ENCODE assay signal across 1 cellular context in the genomic region with DNA sequence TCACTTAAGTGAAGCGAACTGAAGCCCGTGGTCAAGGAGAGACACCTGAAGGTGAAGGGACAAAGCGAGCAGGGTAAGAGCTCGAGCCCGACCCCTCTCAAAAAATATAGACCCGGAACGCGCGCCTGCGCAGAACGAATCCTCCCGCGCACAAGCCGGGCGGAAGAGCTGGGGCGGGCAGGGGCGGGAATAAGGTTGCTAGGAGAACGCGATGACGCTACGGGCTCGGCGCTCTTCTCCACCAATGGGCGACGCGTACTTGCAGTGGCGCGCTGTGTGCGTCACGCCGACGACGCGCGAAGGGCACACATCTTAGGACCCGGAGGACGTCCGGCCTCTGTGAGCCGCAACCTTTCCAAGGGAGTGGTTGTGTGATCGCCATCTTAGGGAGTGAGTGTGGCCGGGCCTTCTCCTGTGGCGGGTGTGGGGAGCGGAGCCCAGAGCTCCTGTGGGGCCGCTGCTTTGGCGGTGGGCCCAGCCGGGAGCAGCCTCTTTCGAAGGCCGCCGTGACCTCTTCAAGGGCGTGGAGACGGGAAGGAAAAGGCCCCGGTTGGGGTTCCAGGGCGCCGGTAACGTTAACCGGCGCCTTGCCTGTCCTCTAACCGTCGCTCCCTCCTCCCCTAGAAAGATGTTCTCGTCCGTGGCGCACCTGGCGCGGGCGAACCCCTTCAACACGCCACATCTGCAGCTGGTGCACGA.
A peak's percentile ranks its signal among the peaks of the same experiment; 100 is the strongest.
TF ChIP-seq lines count a peak whose summit lies in the region.

A gene (plus strand): TSS at position 336 of the 699 bp plus-strand sequence. CDS start 293 bp downstream, at position 629.

TF ChIP-seq in K562, 482 proteins besides CTCF, POLR2A, EP300 and RAD21 (continued from another document and continues in another):
- TF ChIP-seq WHSC1 (IDR thresholded peaks at IDR 0.05; ENCODE audit: low read length) = no peak
- peak; percentile 96 for TF ChIP-seq ZFX (CRISPR knock-in tag; IDR thresholded peaks at IDR 0.05)
- TF ChIP-seq, protein P1, sequence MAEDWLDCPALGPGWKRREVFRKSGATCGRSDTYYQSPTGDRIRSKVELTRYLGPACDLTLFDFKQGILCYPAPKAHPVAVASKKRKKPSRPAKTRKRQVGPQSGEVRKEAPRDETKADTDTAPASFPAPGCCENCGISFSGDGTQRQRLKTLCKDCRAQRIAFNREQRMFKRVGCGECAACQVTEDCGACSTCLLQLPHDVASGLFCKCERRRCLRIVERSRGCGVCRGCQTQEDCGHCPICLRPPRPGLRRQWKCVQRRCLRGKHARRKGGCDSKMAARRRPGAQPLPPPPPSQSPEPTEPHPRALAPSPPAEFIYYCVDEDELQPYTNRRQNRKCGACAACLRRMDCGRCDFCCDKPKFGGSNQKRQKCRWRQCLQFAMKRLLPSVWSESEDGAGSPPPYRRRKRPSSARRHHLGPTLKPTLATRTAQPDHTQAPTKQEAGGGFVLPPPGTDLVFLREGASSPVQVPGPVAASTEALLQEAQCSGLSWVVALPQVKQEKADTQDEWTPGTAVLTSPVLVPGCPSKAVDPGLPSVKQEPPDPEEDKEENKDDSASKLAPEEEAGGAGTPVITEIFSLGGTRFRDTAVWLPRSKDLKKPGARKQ (CRISPR knock-in tag; IDR thresholded peaks at IDR 0.05) = no peak
- TF ChIP-seq ESRRA (IDR thresholded peaks at IDR 0.05; ENCODE audit: borderline replicate concordance, low read depth) = peak; percentile 98
- TF ChIP-seq, protein P2, sequence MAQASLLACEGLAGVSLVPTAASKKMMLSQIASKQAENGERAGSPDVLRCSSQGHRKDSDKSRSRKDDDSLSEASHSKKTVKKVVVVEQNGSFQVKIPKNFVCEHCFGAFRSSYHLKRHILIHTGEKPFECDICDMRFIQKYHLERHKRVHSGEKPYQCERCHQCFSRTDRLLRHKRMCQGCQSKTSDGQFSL (CRISPR knock-in tag; IDR thresholded peaks at IDR 0.05) = peak; percentile 17; the same call in 1 of the 2 replicates
- TF ChIP-seq, protein P2 (tag; IDR thresholded peaks at IDR 0.05) = no peak
- no peak for TF ChIP-seq TAF15 (IDR thresholded peaks at IDR 0.05; ENCODE audit: low read depth, low read length)
- peak; percentile 58 for TF ChIP-seq FIP1L1 (IDR thresholded peaks at IDR 0.05; ENCODE audit: low read depth, low read length, poor library complexity, severe bottlenecking)
- TF ChIP-seq NR2C1 (IDR thresholded peaks at IDR 0.05) = peak; percentile 51; the same call in 1 of the 2 replicates
- TF ChIP-seq NR2C1 (tag; IDR thresholded peaks at IDR 0.05) = peak; percentile 29; the same call in 1 of the 2 replicates
- TF ChIP-seq BCL6 (CRISPR knock-in tag; IDR thresholded peaks at IDR 0.05) = no peak
- TF ChIP-seq, protein P3, sequence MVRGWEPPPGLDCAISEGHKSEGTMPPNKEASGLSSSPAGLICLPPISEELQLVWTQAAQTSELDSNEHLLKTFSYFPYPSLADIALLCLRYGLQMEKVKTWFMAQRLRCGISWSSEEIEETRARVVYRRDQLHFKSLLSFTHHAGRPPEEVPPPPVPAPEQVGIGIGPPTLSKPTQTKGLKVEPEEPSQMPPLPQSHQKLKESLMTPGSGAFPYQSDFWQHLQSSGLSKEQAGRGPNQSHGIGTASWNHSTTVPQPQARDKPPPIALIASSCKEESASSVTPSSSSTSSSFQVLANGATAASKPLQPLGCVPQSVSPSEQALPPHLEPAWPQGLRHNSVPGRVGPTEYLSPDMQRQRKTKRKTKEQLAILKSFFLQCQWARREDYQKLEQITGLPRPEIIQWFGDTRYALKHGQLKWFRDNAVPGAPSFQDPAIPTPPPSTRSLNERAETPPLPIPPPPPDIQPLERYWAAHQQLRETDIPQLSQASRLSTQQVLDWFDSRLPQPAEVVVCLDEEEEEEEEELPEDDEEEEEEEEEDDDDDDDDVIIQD (CRISPR knock-in tag; IDR thresholded peaks at IDR 0.05) = 0 out of 2 replicates have a peak, but pooled peaks have one; percentile 21
- TF ChIP-seq, protein P4, sequence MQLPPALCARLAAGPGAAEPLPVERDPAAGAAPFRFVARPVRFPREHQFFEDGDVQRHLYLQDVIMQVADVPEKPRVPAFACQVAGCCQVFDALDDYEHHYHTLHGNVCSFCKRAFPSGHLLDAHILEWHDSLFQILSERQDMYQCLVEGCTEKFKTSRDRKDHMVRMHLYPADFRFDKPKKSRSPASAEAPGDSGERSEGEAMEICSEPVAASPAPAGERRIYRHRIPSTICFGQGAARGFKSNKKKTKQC (CRISPR knock-in tag; IDR thresholded peaks at IDR 0.05) = peak; percentile 29; the same call in 1 of the 2 replicates
- TF ChIP-seq, protein P5, sequence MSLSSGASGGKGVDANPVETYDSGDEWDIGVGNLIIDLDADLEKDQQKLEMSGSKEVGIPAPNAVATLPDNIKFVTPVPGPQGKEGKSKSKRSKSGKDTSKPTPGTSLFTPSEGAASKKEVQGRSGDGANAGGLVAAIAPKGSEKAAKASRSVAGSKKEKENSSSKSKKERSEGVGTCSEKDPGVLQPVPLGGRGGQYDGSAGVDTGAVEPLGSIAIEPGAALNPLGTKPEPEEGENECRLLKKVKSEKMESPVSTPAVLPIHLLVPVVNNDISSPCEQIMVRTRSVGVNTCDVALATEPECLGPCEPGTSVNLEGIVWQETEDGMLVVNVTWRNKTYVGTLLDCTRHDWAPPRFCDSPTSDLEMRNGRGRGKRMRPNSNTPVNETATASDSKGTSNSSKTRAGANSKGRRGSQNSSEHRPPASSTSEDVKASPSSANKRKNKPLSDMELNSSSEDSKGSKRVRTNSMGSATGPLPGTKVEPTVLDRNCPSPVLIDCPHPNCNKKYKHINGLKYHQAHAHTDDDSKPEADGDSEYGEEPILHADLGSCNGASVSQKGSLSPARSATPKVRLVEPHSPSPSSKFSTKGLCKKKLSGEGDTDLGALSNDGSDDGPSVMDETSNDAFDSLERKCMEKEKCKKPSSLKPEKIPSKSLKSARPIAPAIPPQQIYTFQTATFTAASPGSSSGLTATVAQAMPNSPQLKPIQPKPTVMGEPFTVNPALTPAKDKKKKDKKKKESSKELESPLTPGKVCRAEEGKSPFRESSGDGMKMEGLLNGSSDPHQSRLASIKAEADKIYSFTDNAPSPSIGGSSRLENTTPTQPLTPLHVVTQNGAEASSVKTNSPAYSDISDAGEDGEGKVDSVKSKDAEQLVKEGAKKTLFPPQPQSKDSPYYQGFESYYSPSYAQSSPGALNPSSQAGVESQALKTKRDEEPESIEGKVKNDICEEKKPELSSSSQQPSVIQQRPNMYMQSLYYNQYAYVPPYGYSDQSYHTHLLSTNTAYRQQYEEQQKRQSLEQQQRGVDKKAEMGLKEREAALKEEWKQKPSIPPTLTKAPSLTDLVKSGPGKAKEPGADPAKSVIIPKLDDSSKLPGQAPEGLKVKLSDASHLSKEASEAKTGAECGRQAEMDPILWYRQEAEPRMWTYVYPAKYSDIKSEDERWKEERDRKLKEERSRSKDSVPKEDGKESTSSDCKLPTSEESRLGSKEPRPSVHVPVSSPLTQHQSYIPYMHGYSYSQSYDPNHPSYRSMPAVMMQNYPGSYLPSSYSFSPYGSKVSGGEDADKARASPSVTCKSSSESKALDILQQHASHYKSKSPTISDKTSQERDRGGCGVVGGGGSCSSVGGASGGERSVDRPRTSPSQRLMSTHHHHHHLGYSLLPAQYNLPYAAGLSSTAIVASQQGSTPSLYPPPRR (CRISPR knock-in tag; IDR thresholded peaks at IDR 0.05; ENCODE audit: borderline replicate concordance) = no peak
- TF ChIP-seq, protein P6, sequence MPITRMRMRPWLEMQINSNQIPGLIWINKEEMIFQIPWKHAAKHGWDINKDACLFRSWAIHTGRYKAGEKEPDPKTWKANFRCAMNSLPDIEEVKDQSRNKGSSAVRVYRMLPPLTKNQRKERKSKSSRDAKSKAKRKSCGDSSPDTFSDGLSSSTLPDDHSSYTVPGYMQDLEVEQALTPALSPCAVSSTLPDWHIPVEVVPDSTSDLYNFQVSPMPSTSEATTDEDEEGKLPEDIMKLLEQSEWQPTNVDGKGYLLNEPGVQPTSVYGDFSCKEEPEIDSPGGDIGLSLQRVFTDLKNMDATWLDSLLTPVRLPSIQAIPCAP (CRISPR knock-in tag; IDR thresholded peaks at IDR 0.05; ENCODE audit: borderline replicate concordance) = no peak
- TF ChIP-seq HNRNPLL (IDR thresholded peaks at IDR 0.05; ENCODE audit: low read depth, low read length, poor library complexity, severe bottlenecking) = peak; percentile 66
- TF ChIP-seq, protein P7, sequence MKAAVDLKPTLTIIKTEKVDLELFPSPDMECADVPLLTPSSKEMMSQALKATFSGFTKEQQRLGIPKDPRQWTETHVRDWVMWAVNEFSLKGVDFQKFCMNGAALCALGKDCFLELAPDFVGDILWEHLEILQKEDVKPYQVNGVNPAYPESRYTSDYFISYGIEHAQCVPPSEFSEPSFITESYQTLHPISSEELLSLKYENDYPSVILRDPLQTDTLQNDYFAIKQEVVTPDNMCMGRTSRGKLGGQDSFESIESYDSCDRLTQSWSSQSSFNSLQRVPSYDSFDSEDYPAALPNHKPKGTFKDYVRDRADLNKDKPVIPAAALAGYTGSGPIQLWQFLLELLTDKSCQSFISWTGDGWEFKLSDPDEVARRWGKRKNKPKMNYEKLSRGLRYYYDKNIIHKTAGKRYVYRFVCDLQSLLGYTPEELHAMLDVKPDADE (conservative IDR thresholded peaks at IDR 0.05; ENCODE audit: control insufficient read depth, low read depth, low read length) = peak; percentile 62; the same call in 1 of the 2 replicates
- TF ChIP-seq ZBTB17 (CRISPR knock-in tag; IDR thresholded peaks at IDR 0.05) = no peak
- TF ChIP-seq RBM22 (IDR thresholded peaks at IDR 0.05; ENCODE audit: low read depth, low read length, poor library complexity, severe bottlenecking) = peak; percentile 80
- peak; percentile 29; the same call in 1 of the 2 replicates for TF ChIP-seq ZNF24 (IDR thresholded peaks at IDR 0.05)
- TF ChIP-seq ZNF124 (CRISPR knock-in tag; IDR thresholded peaks at IDR 0.05) = no peak
- no peak for TF ChIP-seq ZNF778 (CRISPR knock-in tag; IDR thresholded peaks at IDR 0.05)
- TF ChIP-seq TSC22D4 (tag; IDR thresholded peaks at IDR 0.05) = no peak
- peak; percentile 54 for TF ChIP-seq FOXJ2 (tag; IDR thresholded peaks at IDR 0.05)
- TF ChIP-seq CSDE1 (IDR thresholded peaks at IDR 0.05) = peak in 1 of 2 experiments; percentile 96; a peak in 2 of 4 replicates
- no peak for TF ChIP-seq TCFL5 (CRISPR knock-in tag; conservative IDR thresholded peaks at IDR 0.05)
- TF ChIP-seq ATF1 (CRISPR knock-in tag; IDR thresholded peaks at IDR 0.05) = peak; percentile 95
- peak; percentile 99 for TF ChIP-seq ATF1 (tag; IDR thresholded peaks at IDR 0.05)
- no peak for TF ChIP-seq HDGF (IDR thresholded peaks at IDR 0.05)
- TF ChIP-seq BHLHE40 (IDR thresholded peaks at IDR 0.05; ENCODE audit: low read length) = peak; percentile 59
- TF ChIP-seq YY1 (IDR thresholded peaks at IDR 0.05; ENCODE audit: borderline replicate concordance in 1 of 3, control insufficient read depth in 1 of 3, extremely low read depth in 1 of 3, insufficient read depth in 3 of 3, insufficient read length in 1 of 3, insufficient replicate concordance in 2 of 3, low read depth in 1 of 3, low read length in 2 of 3) = peak; percentile 59 to 93 (median 87)
- TF ChIP-seq XRCC5 (IDR thresholded peaks at IDR 0.05; ENCODE audit: low read depth, low read length) = peak; percentile 17; the same call in 1 of the 2 replicates
- TF ChIP-seq, protein P8, sequence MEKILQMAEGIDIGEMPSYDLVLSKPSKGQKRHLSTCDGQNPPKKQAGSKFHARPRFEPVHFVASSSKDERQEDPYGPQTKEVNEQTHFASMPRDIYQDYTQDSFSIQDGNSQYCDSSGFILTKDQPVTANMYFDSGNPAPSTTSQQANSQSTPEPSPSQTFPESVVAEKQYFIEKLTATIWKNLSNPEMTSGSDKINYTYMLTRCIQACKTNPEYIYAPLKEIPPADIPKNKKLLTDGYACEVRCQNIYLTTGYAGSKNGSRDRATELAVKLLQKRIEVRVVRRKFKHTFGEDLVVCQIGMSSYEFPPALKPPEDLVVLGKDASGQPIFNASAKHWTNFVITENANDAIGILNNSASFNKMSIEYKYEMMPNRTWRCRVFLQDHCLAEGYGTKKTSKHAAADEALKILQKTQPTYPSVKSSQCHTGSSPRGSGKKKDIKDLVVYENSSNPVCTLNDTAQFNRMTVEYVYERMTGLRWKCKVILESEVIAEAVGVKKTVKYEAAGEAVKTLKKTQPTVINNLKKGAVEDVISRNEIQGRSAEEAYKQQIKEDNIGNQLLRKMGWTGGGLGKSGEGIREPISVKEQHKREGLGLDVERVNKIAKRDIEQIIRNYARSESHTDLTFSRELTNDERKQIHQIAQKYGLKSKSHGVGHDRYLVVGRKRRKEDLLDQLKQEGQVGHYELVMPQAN (IDR thresholded peaks at IDR 0.05; ENCODE audit: borderline replicate concordance) = peak; percentile 60; the same call in 1 of the 2 replicates
- peak in 1 of 2 experiments; percentile 93; a peak in 2 of 4 replicates for TF ChIP-seq TBL1XR1 (IDR thresholded peaks at IDR 0.05; ENCODE audit: low read length in 2 of 2)
- TF ChIP-seq SIX5 (IDR thresholded peaks at IDR 0.05; ENCODE audit: borderline replicate concordance in 1 of 2, insufficient read depth in 1 of 2, low read depth in 1 of 2, low read length in 2 of 2) = peak; percentile 19 to 28; a peak in 2 of 4 replicates
- no peak for TF ChIP-seq CBX2 (IDR thresholded peaks at IDR 0.05; ENCODE audit: insufficient read depth, low read length, poor library complexity, severe bottlenecking)
- TF ChIP-seq PML (IDR thresholded peaks at IDR 0.05; ENCODE audit: low read length) = peak; percentile 84
- TF ChIP-seq CBX8 (IDR thresholded peaks at IDR 0.05; ENCODE audit: borderline replicate concordance, extremely low read depth, low read depth, low read length, poor library complexity, severe bottlenecking) = no peak
- TF ChIP-seq LARP7 (IDR thresholded peaks at IDR 0.05) = no peak
